8 cellular contexts compared by ENCODE assay signal in the genomic region with DNA sequence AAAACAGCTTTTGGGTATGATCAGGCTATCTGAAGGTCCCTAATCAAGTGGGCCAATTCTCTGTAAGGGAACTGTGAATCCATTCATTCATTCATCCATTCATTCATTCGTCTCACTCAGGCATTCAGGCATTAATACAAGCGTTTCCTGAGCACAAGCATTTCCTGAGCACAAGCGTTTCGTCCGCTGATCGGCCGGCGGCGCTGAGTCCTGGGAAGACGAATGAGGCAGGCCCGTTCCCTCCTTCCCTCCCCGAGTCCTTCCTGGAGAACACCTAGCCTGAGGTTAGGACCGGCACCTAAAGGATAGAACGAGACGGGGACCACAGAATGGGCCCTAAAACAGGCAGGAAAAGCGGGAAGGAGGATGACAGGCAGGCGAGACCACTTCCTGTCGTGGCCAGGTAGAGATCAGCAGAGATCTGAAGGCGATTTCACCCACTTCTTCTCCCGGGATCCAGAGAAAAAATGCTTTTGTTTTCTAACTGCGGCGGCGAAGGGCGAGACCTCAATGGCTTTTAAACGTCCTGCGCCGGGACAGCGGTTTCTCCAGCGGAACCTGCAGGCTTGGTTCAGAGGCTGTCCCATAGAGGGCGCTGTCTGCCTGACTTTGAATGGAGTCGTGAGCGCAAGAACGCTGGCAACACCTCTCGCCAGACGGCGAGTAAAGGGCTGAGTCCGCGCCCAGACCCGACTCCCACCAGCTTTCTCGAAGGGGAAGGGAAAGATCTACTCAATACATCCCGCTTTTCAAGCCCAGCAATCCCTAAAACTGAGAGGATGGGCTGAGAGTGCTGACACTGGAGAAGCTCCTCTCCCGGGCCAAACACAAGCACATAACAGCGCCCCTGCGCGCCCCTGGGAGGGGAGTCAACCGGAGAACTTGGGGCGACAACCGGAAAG. TPM values are rescaled to one million over a fixed set of nuclear protein-coding genes. Genes with fewer than 3 reads are reported as not detected.
A peak's percentile ranks its signal among the peaks of the same experiment; 100 is the strongest.
DNase-seq lines count a peak whose midpoint lies in the region; ATAC-seq and TF ChIP-seq lines count a peak whose summit lies in the region.

No MANE protein-coding gene starts in this region.

- no peak overlapping the region for H3K27ac Mint-ChIP-seq in nephron
- H3K27ac Mint-ChIP-seq in stimulated activated memory B cell treated with anti-CD40 and anti-IgM and Interleukin-4, amounts not matched to agents 10 μg/mL and 1 μg/mL and 100 μg/mL, for 72 hours = peak overlapping the region; percentile 23

- ATAC-seq in HG03432 (IDR thresholded peaks at IDR 0.05; ENCODE audit: unreplicated experiment) = peak; percentile 47
- peak; percentile 70 to 72 for ATAC-seq in activated T-cell treated with anti-CD3 and anti-CD28 coated beads, Interleukin-2, amount 50 U/mL, for 4 hours
- ATAC-seq in stimulated activated memory B cell treated with anti-CD40 and anti-IgM and Interleukin-4, amounts not matched to agents 10 μg/mL and 1 μg/mL and 100 μg/mL, for 72 hours = peak; percentile 67

- H3K4me3 Mint-ChIP-seq in activated T-cell treated with anti-CD3 and anti-CD28 coated beads, Interleukin-2, amount 50 U/mL, for 4 hours = peak overlapping the region; percentile 67
- H3K4me3 Mint-ChIP-seq in nephron = peak overlapping the region; percentile 59 to 69 (median 65)
- peak overlapping the region; percentile 48 for H3K4me3 Mint-ChIP-seq in stimulated activated memory B cell treated with anti-CD40 and anti-IgM and Interleukin-4, amounts not matched to agents 10 μg/mL and 1 μg/mL and 100 μg/mL, for 72 hours

- peaks cover 71% of the 10 kb centered on the region for H3K27me3 Mint-ChIP-seq in activated T-cell treated with anti-CD3 and anti-CD28 coated beads, Interleukin-2, amount 50 U/mL, for 4 hours (ENCODE audit: low read depth)
- H3K27me3 Mint-ChIP-seq in nephron (ENCODE audit: low read depth) = peaks cover 97% of the 10 kb centered on the region
- H3K27me3 Mint-ChIP-seq in stimulated activated memory B cell treated with anti-CD40 and anti-IgM and Interleukin-4, amounts not matched to agents 10 μg/mL and 1 μg/mL and 100 μg/mL, for 72 hours = peaks cover 80% of the 10 kb centered on the region

- peak; percentile 97 for TF ChIP-seq CTCF in GM10248 (IDR thresholded peaks at IDR 0.05; ENCODE audit: control extremely low read depth, extremely low read depth, low read depth, missing control alignments)
- TF ChIP-seq CTCF in OCI-LY3 (IDR thresholded peaks at IDR 0.05; ENCODE audit: low read depth, low read length) = peak; percentile 75
- peak; percentile 89 to 96 (median 89) for TF ChIP-seq CTCF in nephron (IDR thresholded peaks at IDR 0.05; ENCODE audit: unreplicated experiment in 3 of 3)

- no peaks in the 10 kb centered on the region for H3K9me3 Mint-ChIP-seq in activated T-cell treated with anti-CD3 and anti-CD28 coated beads, Interleukin-2, amount 50 U/mL, for 4 hours
- no peaks in the 10 kb centered on the region for H3K9me3 Mint-ChIP-seq in nephron
- H3K9me3 Mint-ChIP-seq in stimulated activated memory B cell treated with anti-CD40 and anti-IgM and Interleukin-4, amounts not matched to agents 10 μg/mL and 1 μg/mL and 100 μg/mL, for 72 hours = no peaks in the 10 kb centered on the region

- H4K20me1 ChIP-seq in OCI-LY3 (ENCODE audit: insufficient read depth, low read length) = no peaks in the 10 kb centered on the region

- no peaks in the 10 kb centered on the region for H3K79me2 ChIP-seq in OCI-LY3 (ENCODE audit: low read length)

- POLR2A ChIA-PET in GM10248 (lab: Yijun Ruan, JAX) = no interaction called here

- no peaks in the 10 kb centered on the region for H3K36me3 Mint-ChIP-seq in activated T-cell treated with anti-CD3 and anti-CD28 coated beads, Interleukin-2, amount 50 U/mL, for 4 hours (ENCODE audit: insufficient read depth)
- no peaks in the 10 kb centered on the region for H3K36me3 Mint-ChIP-seq in nephron (ENCODE audit: low read depth)
- no peaks in the 10 kb centered on the region for H3K36me3 Mint-ChIP-seq in stimulated activated memory B cell treated with anti-CD40 and anti-IgM and Interleukin-4, amounts not matched to agents 10 μg/mL and 1 μg/mL and 100 μg/mL, for 72 hours

- no peak overlapping the region for H3K27ac ChIP-seq in OCI-LY3 (ENCODE audit: low read length)

- H3K27me3 ChIP-seq in OCI-LY3 (ENCODE audit: low read depth, low read length) = peaks cover 12% of the 10 kb centered on the region; the same call in 1 of the 2 replicates

- H2AFZ ChIP-seq in OCI-LY3 (ENCODE audit: low read depth, low read length) = peak overlapping the region; percentile 94

- CTCF ChIA-PET in GM10248 (lab: Yijun Ruan, JAX) = interaction anchor here (0.7 to 2.5 kb wide), 42 partner anchors 8 to 479 kb away, joined by 3 to 22 read pairs (median 4); partner anchors contain the start of genes BUB3 and HMX2

- peak overlapping the region; percentile 62 for H3K9ac ChIP-seq in OCI-LY3 (ENCODE audit: low read length)

- DNase-seq in GM10248 (ENCODE audit: extremely low spot score) = peak; percentile 90
- peak; percentile 88 for DNase-seq in activated T-cell treated with anti-CD3 and anti-CD28 coated beads, Interleukin-2, amount 50 U/mL, for 4 hours
- DNase-seq in fibroblast of peridontal ligament (ENCODE audit: extremely low read depth) = peak; percentile 79
- no peak for DNase-seq in cortex of kidney (lab: John Stamatoyannopoulos, UW)

- H3K9me3 ChIP-seq in OCI-LY3 (ENCODE audit: insufficient read depth, low read length) = no peaks in the 10 kb centered on the region

- peak overlapping the region; percentile 90 for H3K4me2 ChIP-seq in OCI-LY3 (ENCODE audit: low read length)

- H3K4me3 ChIP-seq in OCI-LY3 (ENCODE audit: low read length) = peak overlapping the region; percentile 82

- no peaks in the 10 kb centered on the region for H3K4me1 ChIP-seq in OCI-LY3 (ENCODE audit: low read length)

- H3K36me3 ChIP-seq in OCI-LY3 (replicated peaks; ENCODE audit: low read depth, low read length) = no peaks in the 10 kb centered on the region

- H3K4me1 Mint-ChIP-seq in activated T-cell treated with anti-CD3 and anti-CD28 coated beads, Interleukin-2, amount 50 U/mL, for 4 hours (ENCODE audit: low read depth) = peaks cover 34% of the 10 kb centered on the region
- H3K4me1 Mint-ChIP-seq in nephron = peaks cover 28% of the 10 kb centered on the region
- H3K4me1 Mint-ChIP-seq in stimulated activated memory B cell treated with anti-CD40 and anti-IgM and Interleukin-4, amounts not matched to agents 10 μg/mL and 1 μg/mL and 100 μg/mL, for 72 hours = peaks cover 28% of the 10 kb centered on the region

RNA-seq across cellular contexts. Expression of gene HMX3, which starts 2.9 kb away (rescaled TPM):
- total RNA-seq in activated T-cell treated with anti-CD3 and anti-CD28 coated beads, Interleukin-2, amount 50 U/mL, for 4 hours = under 1 TPM in 1 of 3 donors, not detected in 2; 0.16 TPM

RNA-seq across cellular contexts. Expression of gene HMX2, which starts 15.1 kb away (rescaled TPM):
- under 1 TPM in 1 of 3 donors, not detected in 2; 0.11 TPM for total RNA-seq in activated T-cell treated with anti-CD3 and anti-CD28 coated beads, Interleukin-2, amount 50 U/mL, for 4 hours

RNA-seq across cellular contexts. Expression of gene BUB3, which starts 21.4 kb away (rescaled TPM):
- total RNA-seq in activated T-cell treated with anti-CD3 and anti-CD28 coated beads, Interleukin-2, amount 50 U/mL, for 4 hours = 100 to 1,000 TPM; 169 to 185 (median 173) TPM
